ENCODE assay signal across 33 cellular contexts in the genomic region with DNA sequence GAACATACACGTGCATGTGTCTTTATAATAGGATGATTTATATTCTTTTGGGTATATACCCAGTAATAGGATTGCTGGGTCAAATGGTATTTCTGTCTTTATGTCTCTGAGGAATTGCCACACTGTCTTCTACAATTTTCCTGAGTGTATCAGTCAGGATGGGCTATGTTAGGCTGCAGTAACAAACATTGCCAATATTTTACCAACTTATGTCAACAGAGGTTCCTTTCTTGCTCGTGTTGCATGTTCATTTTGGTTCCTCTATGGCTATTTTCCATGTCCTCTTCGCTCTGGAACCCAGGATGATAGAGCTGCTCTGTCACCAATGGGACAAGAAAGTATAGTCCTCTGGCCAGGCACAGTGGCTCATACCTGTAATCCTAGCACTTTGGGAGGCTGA.
DNase-seq lines count a peak whose midpoint lies in the region; ATAC-seq, FAIRE-seq and TF ChIP-seq lines count a peak whose summit lies in the region.
"Had no signal": no experiment of that assay in that cellular context is flagged by ENCODE, and none has a peak within 500 bp of the region (broad histone marks: within the 10 kb centered on the region; RNA-seq: fewer than 3 reads in every experiment).

No MANE protein-coding gene starts in this region.

- DNase-seq in HepG2 (ENCODE audit: low spot score) (no peak), right lobe of liver (no peak), K562 (ENCODE audit: extremely low read depth in 1 of 4, low spot score in 3 of 4) (no peak), keratinocyte (ENCODE audit: low read depth, low spot score) (no peak), SK-N-DZ (ENCODE audit: low spot score) (no peak), left cardiac atrium (no peak)
- DNase-seq: 8988T; ACHN; AML-193; BE2C; C1 segment of cervical spinal cord; Caco-2; Calu3; CD4-positive, alpha-beta memory T cell; CD4-positive, alpha-beta T cell; CD4-positive, CD25-positive, alpha-beta regulatory T cell; CD8-positive, alpha-beta memory T cell; CD8-positive, alpha-beta T cell; COR-L47; DMS 273 treated with DMSO at 0.1 percent for 48 hours; DMS153; DMS53; DMS79; DMS79 treated with DMSO at 0.1 percent for 48 hours; DND-41; EL had no signal

- no peak for TF ChIP-seq EP300 in HepG2 (IDR thresholded peaks at IDR 0.05; ENCODE audit: low read depth in 2 of 2, low read length in 2 of 2)
- no peak for TF ChIP-seq EP300 in HepG2 (CRISPR knock-in tag; IDR thresholded peaks at IDR 0.05; ENCODE audit: borderline replicate concordance)
- no peak for TF ChIP-seq EP300 in K562 (IDR thresholded peaks at IDR 0.05; ENCODE audit: low read length)

- CTCF ChIA-PET in HepG2 (lab: Yijun Ruan, JAX; ENCODE audit: low intra/inter-chr PET ratio, low total read pairs) (no interaction called here), K562 (lab: Yijun Ruan, JAX; ENCODE audit: low intra/inter-chr PET ratio) (no interaction called here)

- H3K27ac ChIP-seq in HepG2 (ENCODE audit: extremely low read length, insufficient read depth, low read length) (no peak overlapping the region), right lobe of liver (no peak overlapping the region), K562 (ENCODE audit: extremely low read depth, low read depth, low read length) (no peak overlapping the region), keratinocyte (ENCODE audit: control insufficient read depth, insufficient read depth, low read length) (no peak overlapping the region)
- H3K27ac ChIP-seq: 22Rv1; A549; BLaER1; BLaER1 treated with 17β-estradiol and CSF1 and Interleukin-3, amounts not matched to agents 10 nM and 100 nM; C4-2B had no signal

- POLR2A ChIA-PET in HepG2 (lab: Yijun Ruan, JAX) (no interaction called here), K562 (lab: Yijun Ruan, JAX) (no interaction called here)

- dilution Hi-C loops in keratinocyte (cut with MboI; ENCODE audit: extremely low pct_ligation_motif_present, low sequenced_read_pairs) = no loop called here

- H3K4me1 ChIP-seq in HepG2 (ENCODE audit: insufficient read depth, low read length) (no peaks in the 10 kb centered on the region), right lobe of liver (no peaks in the 10 kb centered on the region), K562 (replicated peaks in 1 of 2; ENCODE audit: control insufficient read depth in 2 of 2, insufficient read depth in 2 of 2, low read length in 2 of 2) (no peaks in the 10 kb centered on the region), keratinocyte (ENCODE audit: control insufficient read depth, extremely low read depth, insufficient read depth, low read length) (no peaks in the 10 kb centered on the region)
- H3K4me1 ChIP-seq: A549; BE2C; BLaER1; BLaER1 treated with 17β-estradiol and CSF1 and Interleukin-3, amounts not matched to agents 10 nM and 100 nM; Caco-2 had no signal

- BruUV-seq in HepG2 (replicated peaks; lab: Mats Ljungman, UMichigan) = no TSS peak
- BruUV-seq in K562 (replicated peaks; lab: Mats Ljungman, UMichigan) = no TSS peak

- no peak overlapping the region for H3K9ac ChIP-seq in HepG2 (ENCODE audit: insufficient read depth, low read depth, low read length)
- H3K9ac ChIP-seq in K562 (ENCODE audit: insufficient read depth in 1 of 2, low read depth in 2 of 2, low read length in 2 of 2) = no peak overlapping the region
- H3K9ac ChIP-seq in keratinocyte (ENCODE audit: control insufficient read depth, extremely low read depth, insufficient read depth, low read length) = no peak overlapping the region
- H3K9ac ChIP-seq: BLaER1; BLaER1 treated with 17β-estradiol and CSF1 and Interleukin-3, amounts not matched to agents 10 nM and 100 nM had no signal

- H3K79me2 ChIP-seq in HepG2 (ENCODE audit: insufficient read depth, low read length) (no peaks in the 10 kb centered on the region), K562 (ENCODE audit: control insufficient read depth, insufficient read depth, low read length) (no peaks in the 10 kb centered on the region), keratinocyte (ENCODE audit: control insufficient read depth, insufficient read depth, low read length) (no peaks in the 10 kb centered on the region)

- WGBS in HepG2 (ENCODE audit: low lambda C conversion rate) = 16% methylated on average over 3 of the region's 3 CpGs
- WGBS in right lobe of liver (ENCODE audit: insufficient coverage, low coverage, low lambda C conversion rate, missing lambda C conversion rate) = 74% methylated on average over 3 of the region's 3 CpGs
- 3% methylated on average over 3 of the region's 3 CpGs for WGBS in K562 (ENCODE audit: insufficient coverage, low coverage, missing lambda C conversion rate)

- H3K36me3 ChIP-seq in HepG2 (replicated peaks in 1 of 2; ENCODE audit: control insufficient read depth in 1 of 2, insufficient read depth in 2 of 2, low read length in 2 of 2) = no peaks in the 10 kb centered on the region
- no peaks in the 10 kb centered on the region for H3K36me3 ChIP-seq in right lobe of liver
- H3K36me3 ChIP-seq in K562 (ENCODE audit: control insufficient read depth, insufficient read depth, low read length) = no peaks in the 10 kb centered on the region
- no peaks in the 10 kb centered on the region for H3K36me3 ChIP-seq in keratinocyte (ENCODE audit: control insufficient read depth in 2 of 2, extremely low read depth in 1 of 2, insufficient read depth in 2 of 2, low read length in 2 of 2)
- H3K36me3 ChIP-seq: BE2C; BLaER1; BLaER1 treated with 17β-estradiol and CSF1 and Interleukin-3, amounts not matched to agents 10 nM and 100 nM had no signal

- no peak overlapping the region for H2AFZ ChIP-seq in HepG2 (ENCODE audit: low read length)
- no peak overlapping the region for H2AFZ ChIP-seq in K562 (ENCODE audit: low read depth, low read length)
- H2AFZ ChIP-seq in keratinocyte (ENCODE audit: control insufficient read depth, low read length) = no peak overlapping the region

- H3K9me1 ChIP-seq in K562 (ENCODE audit: control insufficient read depth, insufficient read depth, low read length) (no peaks in the 10 kb centered on the region), keratinocyte (ENCODE audit: control insufficient read depth, extremely low read depth, insufficient read depth, low read length) (no peaks in the 10 kb centered on the region)

- H3K27me3 ChIP-seq in HepG2 (ENCODE audit: control insufficient read depth in 1 of 2, insufficient read depth in 2 of 2, low read length in 2 of 2) (0 out of 5 replicates have a peak, but pooled peaks cover 0 to 5% of the 10 kb centered on the region in 2 experiments), right lobe of liver (no peaks in the 10 kb centered on the region), K562 (ENCODE audit: control insufficient read depth in 2 of 2, insufficient read depth in 2 of 2, low read length in 2 of 2) (peaks cover 15 to 34% of the 10 kb centered on the region in 2 experiments), keratinocyte (ENCODE audit: control insufficient read depth, extremely low read depth, insufficient read depth, low read length) (no peaks in the 10 kb centered on the region)
- H3K27me3 ChIP-seq: BE2C; BLaER1; BLaER1 treated with 17β-estradiol and CSF1 and Interleukin-3, amounts not matched to agents 10 nM and 100 nM had no signal

- intact Hi-C loops in HepG2 (cut with micrococcal nuclease; ENCODE audit: unreplicated experiment) = no loop called here
- intact Hi-C loops in right lobe of liver (cut with DNase I) = no loop called here
- intact Hi-C loops in K562 (cut with micrococcal nuclease) = loop anchor here (10.0 kb wide), 1 partner anchor 105 kb away; no protein-coding TSS in a partner anchor
- intact Hi-C loops in left cardiac atrium (cut with DNase I) = loop anchor here in 1 of 2 donors (10.0 kb wide), 1 partner anchor 255 kb away; no protein-coding TSS in a partner anchor

- ATAC-seq in HepG2 = no peak
- no peak for ATAC-seq in right lobe of liver
- no peak for ATAC-seq in K562
- ATAC-seq in left cardiac atrium = no peak
- ATAC-seq: A549; CD8-positive, alpha-beta T cell had no signal

- H3K4me2 ChIP-seq in HepG2 (ENCODE audit: low read depth, low read length) = no peak overlapping the region
- no peak overlapping the region for H3K4me2 ChIP-seq in K562 (ENCODE audit: insufficient read depth, low read length)
- no peak overlapping the region for H3K4me2 ChIP-seq in keratinocyte (ENCODE audit: control insufficient read depth, extremely low read depth, insufficient read depth, low read depth, low read length)
- H3K4me2 ChIP-seq: A549; BLaER1; BLaER1 treated with 17β-estradiol and CSF1 and Interleukin-3, amounts not matched to agents 10 nM and 100 nM had no signal

- TF ChIP-seq CTCF in HepG2 (CRISPR knock-in tag; IDR thresholded peaks at IDR 0.05) (no peak), right lobe of liver (IDR thresholded peaks at IDR 0.05) (no peak), K562 (IDR thresholded peaks at IDR 0.05 in 2 of 3, conservative IDR thresholded peaks at IDR 0.05 in 1 of 3; ENCODE audit: insufficient read depth in 2 of 3, low read depth in 1 of 3, low read length in 3 of 3) (no peak), keratinocyte (optimal IDR thresholded peaks at IDR 0.05 in 1 of 3, IDR thresholded peaks at IDR 0.05 in 1 of 3, conservative IDR thresholded peaks at IDR 0.05 in 1 of 3; ENCODE audit: extremely low read depth in 1 of 3, insufficient read depth in 2 of 3, low read length in 3 of 3) (no peak)

- H3K9me3 ChIP-seq in HepG2 (ENCODE audit: low read length) = no peaks in the 10 kb centered on the region
- no peaks in the 10 kb centered on the region for H3K9me3 ChIP-seq in right lobe of liver
- no peaks in the 10 kb centered on the region for H3K9me3 ChIP-seq in K562 (replicated peaks; ENCODE audit: control insufficient read depth, insufficient read depth, low read depth, low read length)
- no peaks in the 10 kb centered on the region for H3K9me3 ChIP-seq in keratinocyte (ENCODE audit: control insufficient read depth, low read depth, low read length)
- H3K9me3 ChIP-seq: BE2C, BLaER1, Caco-2 had no signal

- H4K20me1 ChIP-seq in HepG2 (ENCODE audit: insufficient read depth, low read length) = no peaks in the 10 kb centered on the region
- no peaks in the 10 kb centered on the region for H4K20me1 ChIP-seq in K562 (replicated peaks; ENCODE audit: control insufficient read depth, insufficient read depth, low read length)
- H4K20me1 ChIP-seq in keratinocyte (ENCODE audit: control insufficient read depth, extremely low read depth, insufficient read depth, low read length) = no peaks in the 10 kb centered on the region
- H4K20me1 ChIP-seq: BLaER1; BLaER1 treated with 17β-estradiol and CSF1 and Interleukin-3, amounts not matched to agents 10 nM and 100 nM had no signal

- TF ChIP-seq RAD21 in HepG2 (CRISPR knock-in tag; IDR thresholded peaks at IDR 0.05) (no peak), K562 (CRISPR knock-in tag; conservative IDR thresholded peaks at IDR 0.05 in 1 of 2, IDR thresholded peaks at IDR 0.05 in 1 of 2) (no peak)

- FAIRE-seq in HepG2 (lab: Jason Lieb, UNC) (no peak), K562 (lab: Jason Lieb, UNC) (no peak), keratinocyte (lab: Jason Lieb, UNC) (peak; percentile 44)
- FAIRE-seq: A204.1, A549, D721Med had no signal

- H3K4me3 ChIP-seq in HepG2 (replicated peaks in 1 of 3; ENCODE audit: insufficient read depth in 1 of 3, low read depth in 2 of 3, low read length in 3 of 3) = no peak overlapping the region
- H3K4me3 ChIP-seq in right lobe of liver = no peak overlapping the region
- no peak overlapping the region for H3K4me3 ChIP-seq in K562
- no peak overlapping the region for H3K4me3 ChIP-seq in keratinocyte (ENCODE audit: control insufficient read depth in 2 of 3, extremely low read depth in 1 of 3, insufficient read depth in 2 of 3, low read depth in 1 of 3, low read length in 3 of 3)
- H3K4me3 ChIP-seq: A549; BLaER1; BLaER1 treated with 17β-estradiol and CSF1 and Interleukin-3, amounts not matched to agents 10 nM and 100 nM had no signal

- TF ChIP-seq POLR2A in HepG2 (IDR thresholded peaks at IDR 0.05; ENCODE audit: insufficient read depth in 1 of 2, low read depth in 2 of 2, low read length in 2 of 2) (no peak), right lobe of liver (IDR thresholded peaks at IDR 0.05) (no peak), K562 (conservative IDR thresholded peaks at IDR 0.05) (no peak)

- in situ Hi-C loops in HepG2 (cut with HindIII; ENCODE audit: extremely low pct_ligation_motif_present, low pct_unique_long_range_greater_than_20kb) = no loop called here
- in situ Hi-C loops in K562 (cut with MboI) = no loop called here

Comparison
In these comparisons a context has a peak if more than half of its experiments do, and no peak if none do; other contexts are left out.
1. Of the 241 proteins assayed by ChIP-seq in both HepG2 and K562: peak only in HepG2: none; only in K562: none; in both: ZNF12; in neither: 240.